9 cellular contexts compared by ENCODE assay signal in genomic region chr1:28971980-28972771, GRCh38. TPM values are rescaled to one million over a fixed set of nuclear protein-coding genes. Genes with fewer than 3 reads are reported as not detected.
DNase-seq lines count a peak whose midpoint lies in the region; ATAC-seq and TF ChIP-seq lines count a peak whose summit lies in the region.
"Had no signal": no experiment of that assay in that cellular context is flagged by ENCODE, and none has a peak within 500 bp of the region (broad histone marks: within the 10 kb centered on the region; RNA-seq: fewer than 3 reads in every experiment).

No MANE protein-coding gene starts in this region.

- CTCF ChIA-PET in PC-3 (lab: Charles Lee) (no interaction called here), mammary epithelial cell (lab: Charles Lee; ENCODE audit: low non-redundant PET) (no interaction called here), Caco-2 (lab: Charles Lee) (interaction anchor here (0.6 kb wide), 1 partner anchor 81 kb away, joined by 3 read pairs; no protein-coding TSS in a partner anchor)

- 0 out of 2 replicates have a peak, but pooled peaks cover 3% of the 10 kb centered on the region for H4K20me1 ChIP-seq in PC-3 (ENCODE audit: low read length)
- H4K20me1 ChIP-seq in mammary epithelial cell (ENCODE audit: insufficient read depth, low read length): no peaks in the 10 kb centered on the region

- H3K9me3 Mint-ChIP-seq in Caco-2 (ENCODE audit: unreplicated experiment): no peaks in the 10 kb centered on the region

- H3K27me3 Mint-ChIP-seq in Caco-2 (ENCODE audit: insufficient read depth, unreplicated experiment): no peaks in the 10 kb centered on the region

- in situ Hi-C loops in mammary epithelial cell (cut with MboI; ENCODE audit: low sequenced_read_pairs in 2 of 2): no loop called here

- peak; percentile 82 for DNase-seq in Daoy (ENCODE audit: low read depth)
- DNase-seq in PC-3: peak; percentile 94
- DNase-seq in mammary epithelial cell: peak; percentile 79
- DNase-seq in occipital lobe (lab: John Stamatoyannopoulos, UW): peak; percentile 26
- DNase-seq in BE2C: no peak
- no peak for DNase-seq in Caco-2
- DNase-seq in cerebellar nuclear complex (lab: John Stamatoyannopoulos, UW): no peak

- H3K4me3 ChIP-seq in PC-3 (ENCODE audit: low read length): no peak overlapping the region
- H3K4me3 ChIP-seq in mammary epithelial cell (replicated peaks in 1 of 3; ENCODE audit: insufficient read depth in 1 of 3, low read depth in 2 of 3, low read length in 3 of 3): no peak overlapping the region
- H3K4me3 ChIP-seq in BE2C (ENCODE audit: low read depth, low read length): no peak overlapping the region
- no peak overlapping the region for H3K4me3 ChIP-seq in Caco-2 (ENCODE audit: low read depth, low read length)

- H3K27me3 ChIP-seq in PC-3 (ENCODE audit: low read length) (no peaks in the 10 kb centered on the region), mammary epithelial cell (ENCODE audit: insufficient read depth, low read length) (no peaks in the 10 kb centered on the region), BE2C (no peaks in the 10 kb centered on the region), Caco-2 (replicated peaks; ENCODE audit: control insufficient read depth, insufficient read depth, low read length) (no peaks in the 10 kb centered on the region)

- no peak overlapping the region for H3K4me3 Mint-ChIP-seq in Caco-2 (ENCODE audit: unreplicated experiment)

- WGBS in mammary epithelial cell (ENCODE audit: low coverage, missing lambda C conversion rate): 78% methylated on average over 6 of the region's 9 CpGs

- ATAC-seq in PC-3: peak; percentile 88
- ATAC-seq in HG02885 (IDR thresholded peaks at IDR 0.05; ENCODE audit: poor library complexity, unreplicated experiment): no peak

- no TSS peak for BruUV-seq in PC-3 (replicated peaks; lab: Mats Ljungman, UMichigan)
- no TSS peak for BruUV-seq in mammary epithelial cell (replicated peaks; lab: Mats Ljungman, UMichigan)
- no TSS peak for BruUV-seq in Caco-2 (replicated peaks; lab: Mats Ljungman, UMichigan)

- intact Hi-C loops in PC-3 (cut with micrococcal nuclease) (loop anchor here (1.0 to 5.0 kb wide), 3 partner anchors 40 to 90 kb away; partner anchors contain the start of gene EPB41), mammary epithelial cell (cut with micrococcal nuclease) (no loop called here), Caco-2 (cut with micrococcal nuclease; ENCODE audit: unreplicated experiment) (no loop called here)

- no peak overlapping the region for H3K27ac Mint-ChIP-seq in Caco-2 (ENCODE audit: unreplicated experiment)

- H3K9me3 ChIP-seq in PC-3 (ENCODE audit: low read length) (no peaks in the 10 kb centered on the region), mammary epithelial cell (replicated peaks; ENCODE audit: insufficient read depth, low read length) (no peaks in the 10 kb centered on the region), BE2C (no peaks in the 10 kb centered on the region), Caco-2 (no peaks in the 10 kb centered on the region)

- TF ChIP-seq CTCF in PC-3 (conservative IDR thresholded peaks at IDR 0.05; ENCODE audit: low read depth, low read length) (no peak), mammary epithelial cell (conservative IDR thresholded peaks at IDR 0.05 in 1 of 2, IDR thresholded peaks at IDR 0.05 in 1 of 2; ENCODE audit: extremely low read depth in 1 of 2, insufficient read depth in 1 of 2, low read depth in 1 of 2, low read length in 2 of 2) (no peak), BE2C (IDR thresholded peaks at IDR 0.05; ENCODE audit: low read depth, low read length) (no peak), Caco-2 (IDR thresholded peaks at IDR 0.05; ENCODE audit: insufficient read depth in 1 of 2, low read depth in 1 of 2, low read length in 1 of 2, severe bottlenecking in 1 of 2, unreplicated experiment in 1 of 2) (no peak)

- peaks cover 29% of the 10 kb centered on the region for H3K79me2 ChIP-seq in PC-3 (ENCODE audit: low read length)
- H3K79me2 ChIP-seq in mammary epithelial cell (ENCODE audit: insufficient read depth, low read length): no peaks in the 10 kb centered on the region

- dilution Hi-C loops in mammary epithelial cell (cut with HindIII; ENCODE audit: low sequenced_read_pairs): no loop called here

- H3K9me2 ChIP-seq in PC-3 (replicated peaks; ENCODE audit: low read length): no peaks in the 10 kb centered on the region

- H3K27ac ChIP-seq in PC-3 (ENCODE audit: low read length): peak overlapping the region; percentile 82
- H3K27ac ChIP-seq in mammary epithelial cell (ENCODE audit: insufficient read depth, low read depth, low read length): no peak overlapping the region
- H3K27ac ChIP-seq: KMS-11 had no signal

- H3K4me1 ChIP-seq in PC-3 (ENCODE audit: insufficient read depth, low read length) (peaks cover 32% of the 10 kb centered on the region), mammary epithelial cell (ENCODE audit: insufficient read depth, low read length) (peaks cover 6% of the 10 kb centered on the region), BE2C (no peaks in the 10 kb centered on the region), Caco-2 (no peaks in the 10 kb centered on the region)

- H3K36me3 ChIP-seq in PC-3 (ENCODE audit: low read depth, low read length): no peaks in the 10 kb centered on the region
- H3K36me3 ChIP-seq in mammary epithelial cell (ENCODE audit: insufficient read depth, low read length): no peaks in the 10 kb centered on the region
- H3K36me3 ChIP-seq in BE2C: no peaks in the 10 kb centered on the region
- H3K36me3 ChIP-seq in Caco-2 (ENCODE audit: control insufficient read depth, insufficient read depth, low read length): no peaks in the 10 kb centered on the region

- H2AFZ ChIP-seq in PC-3 (ENCODE audit: low read length) (no peak overlapping the region), mammary epithelial cell (ENCODE audit: low read depth, low read length) (no peak overlapping the region)

- POLR2A ChIA-PET in PC-3 (lab: Charles Lee; ENCODE audit: unreplicated experiment) (interaction anchor here (0.6 kb wide), 1 partner anchor 23 kb away, joined by 3 read pairs; no protein-coding TSS in a partner anchor), Caco-2 (lab: Charles Lee) (no interaction called here)

- no peaks in the 10 kb centered on the region for H3K36me3 Mint-ChIP-seq in Caco-2 (ENCODE audit: insufficient read depth, unreplicated experiment)

- H3K4me1 Mint-ChIP-seq in Caco-2 (ENCODE audit: low read depth, unreplicated experiment): peaks cover 9% of the 10 kb centered on the region

- peaks cover 4% of the 10 kb centered on the region for H3F3A ChIP-seq in PC-3 (ENCODE audit: low read length, unreplicated experiment)

- H3K9ac ChIP-seq in PC-3 (ENCODE audit: low read length): no peak overlapping the region
- no peak overlapping the region for H3K9ac ChIP-seq in mammary epithelial cell (ENCODE audit: insufficient read depth, low read length)
- H3K9ac ChIP-seq: KMS-11 had no signal

- H3K4me2 ChIP-seq in PC-3 (ENCODE audit: low read length) (peak overlapping the region; percentile 77), mammary epithelial cell (ENCODE audit: insufficient read depth, low read depth, low read length) (no peak overlapping the region)
- H3K4me2 ChIP-seq: KMS-11 had no signal

RNA-seq across cellular contexts. Expression of gene EPB41, which starts 57.8 kb away (rescaled TPM):
- total RNA-seq in Daoy (2014; rRNA removed; shearing (Covaris generic)): 34.5 and 36.5 TPM in 2 replicates
- total RNA-seq in PC-3 (2014; rRNA removed) (41.5 and 44.9 TPM in 2 replicates), mammary epithelial cell (10 to 100 TPM; 20.6 to 23.7 TPM), occipital lobe (36.2 TPM), Caco-2 (2022) (29.5 and 29.8 TPM in 2 replicates)
- polyA plus RNA-seq in mammary epithelial cell: 9.6 TPM
- 27.8 TPM for polyA minus RNA-seq in mammary epithelial cell
- polyA plus RNA-seq in BE2C (2012; ENCODE audit: insufficient read depth, insufficient read length, low read depth): 24.5 TPM

Comparison
In these comparisons a context has a peak if more than half of its experiments do, and no peak if none do; other contexts are left out.
1. DNase-seq: peak in Daoy (single experiment), PC-3 (single experiment), mammary epithelial cell (single experiment) and occipital lobe (single experiment); none in BE2C (single experiment), Caco-2 (0 of 2) and cerebellar nuclear complex (0 of 2).